In genomic region chr6:81387163-81387562, GRCh38 we compare ENCODE assay signal across 21 cellular contexts.
"Had no signal": no experiment of that assay in that cellular context is flagged by ENCODE, and none has a peak within 500 bp of the region (broad histone marks: within the 10 kb centered on the region; RNA-seq: fewer than 3 reads in every experiment).

No MANE protein-coding gene starts in this region.

- H3K4me3 ChIP-seq: colonic mucosa, esophagus squamous epithelium, heart right ventricle, left lung, lower lobe of right lung, mucosa of descending colon had no signal

- H3K9me3 ChIP-seq: colonic mucosa, esophagus squamous epithelium had no signal

- H3K36me3 ChIP-seq: colonic mucosa, esophagus squamous epithelium, heart right ventricle, left lung, lower lobe of right lung had no signal

- DNase-seq: colonic mucosa; cortex of kidney; effector CD8-positive, alpha-beta T cell; effector memory CD8-positive, alpha-beta T cell; endodermal cell; erythroblast; esophagus squamous epithelium; foreskin keratinocyte; glutamatergic neuron; head of caudate nucleus; heart right ventricle; hippocampal formation; left cardiac atrium; left lung; left ventricle myocardium superior; lower lobe of right lung; mesenchymal stem cell; mucosa of descending colon; naive B cell had no signal

- ATAC-seq: effector memory CD8-positive, alpha-beta T cell; esophagus mucosa; foreskin keratinocyte; heart right ventricle; left cardiac atrium; left lung; left ventricle myocardium superior; lower lobe of right lung; mucosa of descending colon had no signal

- H3K4me1 ChIP-seq: colonic mucosa, esophagus squamous epithelium, foreskin keratinocyte, heart right ventricle, left lung, lower lobe of right lung had no signal

- H3K27me3 ChIP-seq: colonic mucosa, esophagus squamous epithelium, foreskin keratinocyte, heart right ventricle, left lung had no signal

- H3K27ac ChIP-seq: colonic mucosa, epithelial cell of prostate, esophagus squamous epithelium, foreskin keratinocyte, heart right ventricle, left lung, lower lobe of right lung had no signal
